ENCODE assay signal across 13 cellular contexts in genomic region chr9:34252016-34252415, GRCh38.
DNase-seq lines count a peak whose midpoint lies in the region; ATAC-seq and TF ChIP-seq lines count a peak whose summit lies in the region.
"Had no signal": no experiment of that assay in that cellular context is flagged by ENCODE, and none has a peak within 500 bp of the region (broad histone marks: within the 10 kb centered on the region; RNA-seq: fewer than 3 reads in every experiment).

No MANE protein-coding gene starts in this region.

- ATAC-seq in T-helper 17 cell: no peak
- no peak for ATAC-seq in gastrocnemius medialis

- H3K27me3 Mint-ChIP-seq in Caco-2 (ENCODE audit: insufficient read depth, unreplicated experiment) (no peaks in the 10 kb centered on the region), T-helper 17 cell (no peaks in the 10 kb centered on the region)
- H3K27me3 Mint-ChIP-seq: stimulated activated naive CD8-positive, alpha-beta T cell treated with anti-CD3 and anti-CD28 coated beads, Interleukin-15, Interleukin-2, amounts not matched to agents 100 ng/mL and 50 ng/mL, for 24 hours had no signal

- no peak overlapping the region for H3K4me3 Mint-ChIP-seq in Caco-2 (ENCODE audit: unreplicated experiment)
- no peak overlapping the region for H3K4me3 Mint-ChIP-seq in T-helper 17 cell
- H3K4me3 Mint-ChIP-seq: stimulated activated naive CD8-positive, alpha-beta T cell treated with anti-CD3 and anti-CD28 coated beads, Interleukin-15, Interleukin-2, amounts not matched to agents 100 ng/mL and 50 ng/mL, for 24 hours had no signal

- no peak overlapping the region for H3K4me3 ChIP-seq in Caco-2 (ENCODE audit: low read depth, low read length)
- no peak overlapping the region for H3K4me3 ChIP-seq in fibroblast of mammary gland (ENCODE audit: control insufficient read depth, low read depth, low read length)
- H3K4me3 ChIP-seq in gastrocnemius medialis: no peak overlapping the region

- DNase-seq in Caco-2 (no peak), T-helper 17 cell (no peak), fibroblast of mammary gland (ENCODE audit: low read depth) (peak; percentile 59), gastrocnemius medialis (no peak), SK-N-DZ (ENCODE audit: low spot score) (no peak), NCI-H2029 treated with DMSO at 0.1 percent for 48 hours (lab: John Stamatoyannopoulos, UW) (no peak), anterior cingulate cortex (lab: John Stamatoyannopoulos, UW) (no peak)
- DNase-seq: activated CD4-positive, alpha-beta T cell treated with anti-CD3 and anti-CD28 coated beads, Interleukin-2, amount 50 U/mL, for 1 hour; HCEC 1CT; NCI-H2081; NCI-H774; RPMI8226 had no signal

- TF ChIP-seq CTCF in Caco-2 (IDR thresholded peaks at IDR 0.05; ENCODE audit: insufficient read depth in 1 of 2, low read depth in 1 of 2, low read length in 1 of 2, severe bottlenecking in 1 of 2, unreplicated experiment in 1 of 2) (no peak), fibroblast of mammary gland (conservative IDR thresholded peaks at IDR 0.05; ENCODE audit: control insufficient read depth, insufficient read depth, low read depth, low read length) (no peak), gastrocnemius medialis (IDR thresholded peaks at IDR 0.05 in 4 of 5, conservative IDR thresholded peaks at IDR 0.05 in 1 of 5) (no peak)

- in situ Hi-C loops in gastrocnemius medialis (cut with MboI; ENCODE audit: low sequenced_read_pairs in 4 of 4): loop anchor here in 1 of 4 donors (10.0 kb wide), 1 partner anchor 127 kb away; the partner anchor contains the start of gene DCAF12

- POLR2A ChIA-PET in Caco-2 (lab: Charles Lee): interaction anchor here (0.5 kb wide), 1 partner anchor 73 kb away, joined by 3 read pairs; no protein-coding TSS in a partner anchor

- H3K27me3 ChIP-seq in Caco-2 (replicated peaks; ENCODE audit: control insufficient read depth, insufficient read depth, low read length): no peaks in the 10 kb centered on the region
- no peaks in the 10 kb centered on the region for H3K27me3 ChIP-seq in gastrocnemius medialis

- H3K4me1 ChIP-seq in Caco-2 (no peaks in the 10 kb centered on the region), gastrocnemius medialis (peaks cover 63 to 72% of the 10 kb centered on the region in 2 donors)

- TSS peak; percentile 43 for BruUV-seq in Caco-2 (replicated peaks; lab: Mats Ljungman, UMichigan)

- peak overlapping the region; percentile 86 to 98 (median 90) for H3K27ac ChIP-seq in gastrocnemius medialis

- H3K9me3 ChIP-seq in Caco-2: no peaks in the 10 kb centered on the region
- H3K9me3 ChIP-seq in T-helper 17 cell (ENCODE audit: control insufficient read depth, low read length, poor library complexity, severe bottlenecking): no peaks in the 10 kb centered on the region
- H3K9me3 ChIP-seq in gastrocnemius medialis: no peaks in the 10 kb centered on the region

- H3K36me3 Mint-ChIP-seq in Caco-2 (ENCODE audit: insufficient read depth, unreplicated experiment): peaks cover 69% of the 10 kb centered on the region
- peaks cover 2% of the 10 kb centered on the region for H3K36me3 Mint-ChIP-seq in T-helper 17 cell (ENCODE audit: low read depth)

- no peak for TF ChIP-seq POLR2A in gastrocnemius medialis (IDR thresholded peaks at IDR 0.05)

- intact Hi-C loops in Caco-2 (cut with micrococcal nuclease; ENCODE audit: unreplicated experiment) (loop anchor here (2.0 to 10.0 kb wide), 2 partner anchors 327 to 351 kb away; no protein-coding TSS in a partner anchor), gastrocnemius medialis (cut with DNase I; ENCODE audit: low total_unique reads) (loop anchor here (2.0 to 10.0 kb wide), 4 partner anchors 125 to 343 kb away; partner anchors contain the start of gene DCAF12)

- H3K9me3 Mint-ChIP-seq in Caco-2 (ENCODE audit: unreplicated experiment): no peaks in the 10 kb centered on the region
- H3K9me3 Mint-ChIP-seq: stimulated activated naive CD8-positive, alpha-beta T cell treated with anti-CD3 and anti-CD28 coated beads, Interleukin-15, Interleukin-2, amounts not matched to agents 100 ng/mL and 50 ng/mL, for 24 hours had no signal

- H3K36me3 ChIP-seq in Caco-2 (ENCODE audit: control insufficient read depth, insufficient read depth, low read length): peaks cover 8% of the 10 kb centered on the region
- peaks cover 0 to 35% of the 10 kb centered on the region in 2 donors for H3K36me3 ChIP-seq in gastrocnemius medialis

- CTCF ChIA-PET in Caco-2 (lab: Charles Lee): interaction anchor here (0.5 to 1.8 kb wide), 5 partner anchors 73 to 328 kb away, joined by 3 to 18 read pairs (median 3); partner anchors contain the start of gene UBAP1

- H3K4me1 Mint-ChIP-seq in Caco-2 (ENCODE audit: low read depth, unreplicated experiment): no peaks in the 10 kb centered on the region
- H3K4me1 Mint-ChIP-seq in T-helper 17 cell: peaks cover 20% of the 10 kb centered on the region

- no peak overlapping the region for H3K27ac Mint-ChIP-seq in Caco-2 (ENCODE audit: unreplicated experiment)
- peak overlapping the region; percentile 81 for H3K27ac Mint-ChIP-seq in T-helper 17 cell
- H3K27ac Mint-ChIP-seq: stimulated activated naive CD8-positive, alpha-beta T cell treated with anti-CD3 and anti-CD28 coated beads, Interleukin-15, Interleukin-2, amounts not matched to agents 100 ng/mL and 50 ng/mL, for 24 hours had no signal
